1 cellular context compared by ENCODE assay signal in genomic region chr5:112921031-112921832, GRCh38.
TF ChIP-seq lines count a peak whose summit lies in the region.

No MANE protein-coding gene starts in this region.

TF ChIP-seq in GM12878, 131 proteins besides CTCF, POLR2A, EP300 and RAD21 (continued from another document):
- peak; percentile 43 for TF ChIP-seq BCL3 (IDR thresholded peaks at IDR 0.05; ENCODE audit: borderline replicate concordance, insufficient read depth, low read depth, low read length, poor library complexity, severe bottlenecking)
- no peak for TF ChIP-seq CHD4 (IDR thresholded peaks at IDR 0.05)
- TF ChIP-seq ELK1 (IDR thresholded peaks at IDR 0.05; ENCODE audit: low read depth, low read length): 0 out of 2 replicates have a peak, but pooled peaks have one; percentile 16
- peak in 1 of 2 experiments; percentile 8; a peak in 1 of 4 replicates for TF ChIP-seq IKZF2 (IDR thresholded peaks at IDR 0.05)
- TF ChIP-seq IKZF1 (conservative IDR thresholded peaks at IDR 0.05): peak; percentile 55; the same call in 1 of the 2 replicates
- TF ChIP-seq SPI1 (IDR thresholded peaks at IDR 0.05; ENCODE audit: borderline replicate concordance, insufficient read depth, low read depth, low read length): 0 out of 2 replicates have a peak, but pooled peaks have one; percentile 18
- TF ChIP-seq LARP7 (IDR thresholded peaks at IDR 0.05): no peak
- TF ChIP-seq YBX1 (IDR thresholded peaks at IDR 0.05): no peak
- TF ChIP-seq HDAC2 (IDR thresholded peaks at IDR 0.05): no peak
- TF ChIP-seq SMAD1 (IDR thresholded peaks at IDR 0.05; ENCODE audit: low read depth, partially characterized antibody): no peak
- TF ChIP-seq YY1 (IDR thresholded peaks at IDR 0.05; ENCODE audit: low read depth, low read length): 0 out of 2 replicates have a peak, but pooled peaks have one; percentile 10
- TF ChIP-seq TBL1XR1 (IDR thresholded peaks at IDR 0.05; ENCODE audit: low read depth, low read length): no peak
- TF ChIP-seq CUX1 (IDR thresholded peaks at IDR 0.05; ENCODE audit: insufficient replicate concordance, low read depth, low read length): no peak
- TF ChIP-seq ZNF24 (IDR thresholded peaks at IDR 0.05): no peak
- no peak for TF ChIP-seq EGR1 (IDR thresholded peaks at IDR 0.05; ENCODE audit: borderline replicate concordance in 1 of 2, low read depth in 2 of 2, low read length in 2 of 2)
- TF ChIP-seq GATAD2B (conservative IDR thresholded peaks at IDR 0.05; ENCODE audit: low read depth): peak; percentile 32
- no peak for TF ChIP-seq SREBF2 (IDR thresholded peaks at IDR 0.05; ENCODE audit: low read length)
- peak; percentile 29; the same call in 1 of the 2 replicates for TF ChIP-seq CHD2 (IDR thresholded peaks at IDR 0.05; ENCODE audit: borderline replicate concordance, low read depth, low read length)
